In genomic region chr11:124415356-124415923, GRCh38 we compare ENCODE assay signal across 9 cellular contexts. TPM values are rescaled to one million over a fixed set of nuclear protein-coding genes. Genes with fewer than 3 reads are reported as not detected.
DNase-seq lines count a peak whose midpoint lies in the region; ATAC-seq and TF ChIP-seq lines count a peak whose summit lies in the region.
"Had no signal": no experiment of that assay in that cellular context is flagged by ENCODE, and none has a peak within 500 bp of the region (broad histone marks: within the 10 kb centered on the region; RNA-seq: fewer than 3 reads in every experiment).

No MANE protein-coding gene starts in this region.

- in situ Hi-C loops in brain microvascular endothelial cell (cut with HindIII; ENCODE audit: low pct_ligation_motif_present, low sequenced_read_pairs), result loop anchor here (25.0 kb wide), 1 partner anchor 172 kb away; no protein-coding TSS in a partner anchor

- no peaks in the 10 kb centered on the region for H3K27me3 ChIP-seq in brain microvascular endothelial cell (replicated peaks)
- H3K27me3 ChIP-seq in lung (ENCODE audit: control insufficient read depth, insufficient read depth), result no peaks in the 10 kb centered on the region

- intact Hi-C loops in natural killer cell (cut with micrococcal nuclease), result loop anchor here (5.0 kb wide), 1 partner anchor 172 kb away; no protein-coding TSS in a partner anchor

- TF ChIP-seq CTCF in natural killer cell (IDR thresholded peaks at IDR 0.05), result peak; percentile 18
- peak; percentile 66 for TF ChIP-seq CTCF in brain microvascular endothelial cell (IDR thresholded peaks at IDR 0.05; ENCODE audit: low read depth, low read length, missing control alignments)
- TF ChIP-seq CTCF in lung (IDR thresholded peaks at IDR 0.05; ENCODE audit: control extremely low read depth, extremely low read depth), result peak; percentile 25

- DNase-seq in natural killer cell (no peak), NCI-H2171 (lab: John Stamatoyannopoulos, UW) (peak; percentile 4), brain microvascular endothelial cell (peak; percentile 7), lung (ENCODE audit: low spot score) (no peak), GOT3 (lab: John Stamatoyannopoulos, UW) (no peak)
- no peak for DNase-seq in natural killer cell treated with Interleukin-12 subunit alpha and Interleukin-12 subunit beta and Interleukin-15 and Interleukin-18, amount 100 ng/mL, for 72 hours (ENCODE audit: low spot score)
- no peak for DNase-seq in activated CD8-positive, alpha-beta memory T cell treated with anti-CD3 and anti-CD28 coated beads, Interleukin-2, amount 50 U/mL, for 48 hours
- DNase-seq: activated naive CD8-positive, alpha-beta T cell treated with anti-CD3 and anti-CD28 coated beads, Interleukin-2, amount 10 ng/mL, durations not matched to agents 7 days and 5 days had no signal

- H3K4me3 ChIP-seq in brain microvascular endothelial cell (ENCODE audit: low read depth, low read length) (no peak overlapping the region), lung (no peak overlapping the region)

- no peak overlapping the region for H3K4me3 Mint-ChIP-seq in natural killer cell
- no peak overlapping the region for H3K4me3 Mint-ChIP-seq in natural killer cell treated with Interleukin-12 subunit alpha and Interleukin-12 subunit beta and Interleukin-15 and Interleukin-18, amount 100 ng/mL, for 72 hours
- H3K4me3 Mint-ChIP-seq: activated naive CD8-positive, alpha-beta T cell treated with anti-CD3 and anti-CD28 coated beads, Interleukin-2, amount 10 ng/mL, durations not matched to agents 7 days and 5 days had no signal

- WGBS in lung, 2 donors, result 16 to 19% methylated on average over 5 of the region's 5 CpGs

- no peaks in the 10 kb centered on the region for H3K4me1 Mint-ChIP-seq in natural killer cell
- H3K4me1 Mint-ChIP-seq in natural killer cell treated with Interleukin-12 subunit alpha and Interleukin-12 subunit beta and Interleukin-15 and Interleukin-18, amount 100 ng/mL, for 72 hours (ENCODE audit: low read depth in 2 of 2), result no peaks in the 10 kb centered on the region
- H3K4me1 Mint-ChIP-seq: activated naive CD8-positive, alpha-beta T cell treated with anti-CD3 and anti-CD28 coated beads, Interleukin-2, amount 10 ng/mL, durations not matched to agents 7 days and 5 days had no signal

- H3K36me3 ChIP-seq in brain microvascular endothelial cell (replicated peaks) (no peaks in the 10 kb centered on the region), lung (ENCODE audit: control insufficient read depth in 2 of 2, insufficient read depth in 2 of 2, low read length in 2 of 2) (no peaks in the 10 kb centered on the region)

- no peaks in the 10 kb centered on the region for H3K9me3 ChIP-seq in lung (ENCODE audit: control insufficient read depth in 2 of 2, insufficient read depth in 1 of 2, low read length in 1 of 2)

- H3K27ac Mint-ChIP-seq in natural killer cell, result no peak overlapping the region
- H3K27ac Mint-ChIP-seq in natural killer cell treated with Interleukin-12 subunit alpha and Interleukin-12 subunit beta and Interleukin-15 and Interleukin-18, amount 100 ng/mL, for 72 hours, result no peak overlapping the region
- H3K27ac Mint-ChIP-seq: activated naive CD8-positive, alpha-beta T cell treated with anti-CD3 and anti-CD28 coated beads, Interleukin-2, amount 10 ng/mL, durations not matched to agents 7 days and 5 days had no signal

- H3K27ac ChIP-seq in brain microvascular endothelial cell (no peak overlapping the region), lung (ENCODE audit: low read depth in 1 of 2, low read length in 1 of 2) (no peak overlapping the region)

- peaks cover 3 to 8% of the 10 kb centered on the region in 2 donors for H3K27me3 Mint-ChIP-seq in natural killer cell (ENCODE audit: low read depth in 2 of 2)
- H3K27me3 Mint-ChIP-seq in natural killer cell treated with Interleukin-12 subunit alpha and Interleukin-12 subunit beta and Interleukin-15 and Interleukin-18, amount 100 ng/mL, for 72 hours, result peaks cover 3 to 13% of the 10 kb centered on the region in 2 donors

- no peaks in the 10 kb centered on the region for H3K9me3 Mint-ChIP-seq in natural killer cell
- no peaks in the 10 kb centered on the region for H3K9me3 Mint-ChIP-seq in natural killer cell treated with Interleukin-12 subunit alpha and Interleukin-12 subunit beta and Interleukin-15 and Interleukin-18, amount 100 ng/mL, for 72 hours
- H3K9me3 Mint-ChIP-seq: activated naive CD8-positive, alpha-beta T cell treated with anti-CD3 and anti-CD28 coated beads, Interleukin-2, amount 10 ng/mL, durations not matched to agents 7 days and 5 days had no signal

- no peaks in the 10 kb centered on the region for H3K36me3 Mint-ChIP-seq in natural killer cell
- no peaks in the 10 kb centered on the region for H3K36me3 Mint-ChIP-seq in natural killer cell treated with Interleukin-12 subunit alpha and Interleukin-12 subunit beta and Interleukin-15 and Interleukin-18, amount 100 ng/mL, for 72 hours
- H3K36me3 Mint-ChIP-seq: activated naive CD8-positive, alpha-beta T cell treated with anti-CD3 and anti-CD28 coated beads, Interleukin-2, amount 10 ng/mL, durations not matched to agents 7 days and 5 days had no signal

- no peak for ATAC-seq in natural killer cell
- ATAC-seq in natural killer cell treated with Interleukin-12 subunit alpha and Interleukin-12 subunit beta and Interleukin-15 and Interleukin-18, amount 100 ng/mL, for 72 hours, result no peak
- ATAC-seq in lung (ENCODE audit: insufficient read depth, low FRiP score), result no peak
- no peak for ATAC-seq in GM21619 (IDR thresholded peaks at IDR 0.05; ENCODE audit: unreplicated experiment)

- no peaks in the 10 kb centered on the region for H3K4me1 ChIP-seq in lung (ENCODE audit: control insufficient read depth in 2 of 2, insufficient read depth in 2 of 2, low read length in 2 of 2)

RNA-seq across cellular contexts. Expression of gene OR8B4, which starts 9.2 kb away (rescaled TPM):
- not detected for total RNA-seq in natural killer cell
- total RNA-seq in natural killer cell treated with Interleukin-12 subunit alpha and Interleukin-12 subunit beta and Interleukin-15 and Interleukin-18, amount 100 ng/mL, for 72 hours, result not detected
- not detected for total RNA-seq in lung
- not detected for polyA plus RNA-seq in lung
- total RNA-seq: activated naive CD8-positive, alpha-beta T cell treated with anti-CD3 and anti-CD28 coated beads, Interleukin-2, amount 10 ng/mL, durations not matched to agents 7 days and 5 days had no signal

RNA-seq across cellular contexts. Expression of gene OR8B3, which starts 16.6 kb away (rescaled TPM):
- total RNA-seq in natural killer cell, result not detected
- total RNA-seq in natural killer cell treated with Interleukin-12 subunit alpha and Interleukin-12 subunit beta and Interleukin-15 and Interleukin-18, amount 100 ng/mL, for 72 hours, result not detected
- total RNA-seq in lung, result not detected
- polyA plus RNA-seq in lung, result not detected
- total RNA-seq: activated naive CD8-positive, alpha-beta T cell treated with anti-CD3 and anti-CD28 coated beads, Interleukin-2, amount 10 ng/mL, durations not matched to agents 7 days and 5 days had no signal

RNA-seq across cellular contexts. Expression of gene OR8B8, which starts 30.1 kb away (rescaled TPM):
- not detected for total RNA-seq in natural killer cell
- total RNA-seq in natural killer cell treated with Interleukin-12 subunit alpha and Interleukin-12 subunit beta and Interleukin-15 and Interleukin-18, amount 100 ng/mL, for 72 hours, result not detected
- not detected for total RNA-seq in lung
- not detected for polyA plus RNA-seq in lung
- total RNA-seq: activated naive CD8-positive, alpha-beta T cell treated with anti-CD3 and anti-CD28 coated beads, Interleukin-2, amount 10 ng/mL, durations not matched to agents 7 days and 5 days had no signal

RNA-seq across cellular contexts. Expression of gene OR8B2, which starts 31.1 kb away (rescaled TPM):
- total RNA-seq in natural killer cell, result not detected
- total RNA-seq in natural killer cell treated with Interleukin-12 subunit alpha and Interleukin-12 subunit beta and Interleukin-15 and Interleukin-18, amount 100 ng/mL, for 72 hours, result not detected
- total RNA-seq in lung, result not detected
- not detected for polyA plus RNA-seq in lung
- total RNA-seq: activated naive CD8-positive, alpha-beta T cell treated with anti-CD3 and anti-CD28 coated beads, Interleukin-2, amount 10 ng/mL, durations not matched to agents 7 days and 5 days had no signal

Comparison
In these comparisons a context has a peak if more than half of its experiments do, and no peak if none do; other contexts are left out.
1. DNase-seq: peak in NCI-H2171 (single experiment) and brain microvascular endothelial cell (single experiment); none in natural killer cell (single experiment), natural killer cell treated with Interleukin-12 subunit alpha and Interleukin-12 subunit beta and Interleukin-15 and Interleukin-18, amount 100 ng/mL, for 72 hours (single experiment), lung (single experiment), activated CD8-positive, alpha-beta memory T cell treated with anti-CD3 and anti-CD28 coated beads, Interleukin-2, amount 50 U/mL, for 48 hours (single experiment) and GOT3 (single experiment).
2. Peak in every context shown above with its lines, with median percentiles within 50 percentile points of each other: CTCF ChIP-seq.